In the genomic region with DNA sequence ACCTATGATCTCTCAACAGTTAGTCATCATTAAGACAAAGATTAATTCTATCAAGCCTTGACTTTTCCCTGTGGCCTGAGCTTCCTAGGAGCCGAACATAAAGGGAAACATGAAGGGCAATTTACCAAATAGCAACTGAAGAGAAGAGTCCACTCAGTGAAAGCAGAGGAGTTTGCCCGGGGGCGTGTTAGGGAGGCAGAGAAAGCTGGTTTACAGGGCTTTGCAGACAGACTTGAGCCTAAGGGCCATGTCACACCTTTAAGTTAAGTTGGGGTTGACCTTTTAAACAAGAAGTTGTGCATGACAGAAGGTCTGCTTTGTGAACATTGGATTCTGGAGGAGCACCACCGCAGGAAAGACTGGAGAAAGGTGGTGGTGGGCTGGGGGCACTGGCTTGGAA, we compare ENCODE assay signal across 22 cellular contexts.
DNase-seq lines count a peak whose midpoint lies in the region; ATAC-seq, FAIRE-seq and TF ChIP-seq lines count a peak whose summit lies in the region.
"Had no signal": no experiment of that assay in that cellular context is flagged by ENCODE, and none has a peak within 500 bp of the region (broad histone marks: within the 10 kb centered on the region; RNA-seq: fewer than 3 reads in every experiment).

No MANE protein-coding gene starts in this region.

- CTCF ChIA-PET in naive thymus-derived CD4-positive, alpha-beta T cell (lab: Charles Lee), result no interaction called here

- H3K79me2 ChIP-seq in Loucy (ENCODE audit: insufficient read depth, low read length) (no peaks in the 10 kb centered on the region), smooth muscle cell (ENCODE audit: low read depth) (no peaks in the 10 kb centered on the region)

- no peak overlapping the region for H3K27ac ChIP-seq in naive thymus-derived CD4-positive, alpha-beta T cell (ENCODE audit: low read depth, low read length)
- H3K27ac ChIP-seq in smooth muscle cell (ENCODE audit: low read depth) (peak overlapping the region; percentile 76), small intestine (ENCODE audit: low read depth in 1 of 2, low read length in 1 of 2) (no peak overlapping the region)
- H3K27ac ChIP-seq: BLaER1, GM23248, HL-60 had no signal

- TF ChIP-seq CTCF in Loucy (conservative IDR thresholded peaks at IDR 0.05; ENCODE audit: low read length) (no peak), smooth muscle cell (IDR thresholded peaks at IDR 0.05; ENCODE audit: borderline replicate concordance, insufficient read depth, poor library complexity, severe bottlenecking) (no peak)

- peaks cover 49% of the 10 kb centered on the region for H3K4me1 ChIP-seq in Loucy (ENCODE audit: insufficient read depth, low read length, poor library complexity, severe bottlenecking)
- H3K4me1 ChIP-seq in naive thymus-derived CD4-positive, alpha-beta T cell (ENCODE audit: control insufficient read depth in 2 of 2, insufficient read depth in 2 of 2, low read length in 2 of 2), result peaks cover 0 to 34% of the 10 kb centered on the region in 2 donors
- H3K4me1 ChIP-seq in smooth muscle cell (ENCODE audit: low read depth), result peaks cover 23% of the 10 kb centered on the region
- H3K4me1 ChIP-seq in small intestine (ENCODE audit: control insufficient read depth in 2 of 2, insufficient read depth in 1 of 2, low read depth in 1 of 2, low read length in 1 of 2), result no peaks in the 10 kb centered on the region
- H3K4me1 ChIP-seq: BLaER1, Caco-2 had no signal

- H3K9ac ChIP-seq in Loucy (ENCODE audit: low read depth, low read length, poor library complexity, severe bottlenecking) (no peak overlapping the region), smooth muscle cell (ENCODE audit: low read depth) (no peak overlapping the region)
- H3K9ac ChIP-seq: BLaER1, GM23248 had no signal

- H3K9me3 ChIP-seq in Loucy (ENCODE audit: insufficient read depth, low read depth, low read length) (no peaks in the 10 kb centered on the region), smooth muscle cell (replicated peaks; ENCODE audit: low read depth) (no peaks in the 10 kb centered on the region), small intestine (ENCODE audit: control insufficient read depth, low read depth) (no peaks in the 10 kb centered on the region)
- no peaks in the 10 kb centered on the region for H3K9me3 ChIP-seq in naive thymus-derived CD4-positive, alpha-beta T cell (ENCODE audit: control insufficient read depth in 2 of 3, low read length in 3 of 3)
- H3K9me3 ChIP-seq: BLaER1, Caco-2, HAP-1 had no signal

- H3K4me3 Mint-ChIP-seq in activated naive CD8-positive, alpha-beta T cell treated with anti-CD3 and anti-CD28 coated beads, Interleukin-2, amount 10 ng/mL, durations not matched to agents 7 days and 5 days, result no peak overlapping the region
- no peak overlapping the region for H3K4me3 Mint-ChIP-seq in activated naive CD8-positive, alpha-beta T cell treated with anti-CD3 and anti-CD28 coated beads, Interleukin-2, amount 50 U/mL, for 24 hours
- H3K4me3 Mint-ChIP-seq in naive thymus-derived CD4-positive, alpha-beta T cell, result peak overlapping the region in 2 of 10 donors; percentile 20 to 30
- H3K4me3 Mint-ChIP-seq: CD14-positive monocyte; CD8-positive, alpha-beta memory T cell; IgD-negative memory B cell had no signal

- POLR2A ChIA-PET in activated naive CD8-positive, alpha-beta T cell treated with anti-CD3 and anti-CD28 coated beads, Interleukin-2, amount 10 ng/mL, durations not matched to agents 7 days and 5 days (lab: Charles Lee), result interaction anchor here (1.2 to 1.6 kb wide), 2 partner anchors 20 to 42 kb away, joined by 4 to 5 read pairs; no protein-coding TSS in a partner anchor
- POLR2A ChIA-PET in naive thymus-derived CD4-positive, alpha-beta T cell (lab: Charles Lee), result no interaction called here

- intact Hi-C loops in naive thymus-derived CD4-positive, alpha-beta T cell (cut with micrococcal nuclease), result no loop called here

- H3K36me3 ChIP-seq in Loucy (ENCODE audit: insufficient read depth, low read length) (no peaks in the 10 kb centered on the region), smooth muscle cell (ENCODE audit: low read depth) (no peaks in the 10 kb centered on the region), small intestine (ENCODE audit: control insufficient read depth in 2 of 2, insufficient read depth in 2 of 2, low read length in 2 of 2) (no peaks in the 10 kb centered on the region)
- peaks cover 0 to 39% (median 6%) of the 10 kb centered on the region in 3 experiments for H3K36me3 ChIP-seq in naive thymus-derived CD4-positive, alpha-beta T cell (ENCODE audit: control insufficient read depth in 2 of 3, insufficient read depth in 3 of 3, low read length in 3 of 3)
- H3K36me3 ChIP-seq: BLaER1, HAP-1 had no signal

- WGBS in smooth muscle cell (ENCODE audit: low lambda C conversion rate), result 72% methylated on average over 4 of the region's 4 CpGs
- 86 to 93% (median 89%) methylated on average over 4 of the region's 4 CpGs for WGBS in small intestine, 3 donors

- H3K4me3 ChIP-seq in Loucy (ENCODE audit: low read length, poor library complexity, severe bottlenecking) (no peak overlapping the region), smooth muscle cell (no peak overlapping the region), small intestine (ENCODE audit: low read depth in 1 of 2, low read length in 2 of 2) (no peak overlapping the region)
- H3K4me3 ChIP-seq in naive thymus-derived CD4-positive, alpha-beta T cell (ENCODE audit: low read length), result no peak overlapping the region
- H3K4me3 ChIP-seq: BLaER1, GM23248, HAP-1 had no signal

- H3K27ac Mint-ChIP-seq in activated naive CD8-positive, alpha-beta T cell treated with anti-CD3 and anti-CD28 coated beads, Interleukin-2, amount 10 ng/mL, durations not matched to agents 7 days and 5 days, result peak overlapping the region; percentile 30
- H3K27ac Mint-ChIP-seq in activated naive CD8-positive, alpha-beta T cell treated with anti-CD3 and anti-CD28 coated beads, Interleukin-2, amount 50 U/mL, for 24 hours, result no peak overlapping the region
- peak overlapping the region in 6 of 9 donors; percentile 32 to 80 (median 60) for H3K27ac Mint-ChIP-seq in naive thymus-derived CD4-positive, alpha-beta T cell
- H3K27ac Mint-ChIP-seq: CD14-positive monocyte, IgD-negative memory B cell had no signal

- H3K36me3 Mint-ChIP-seq in activated naive CD8-positive, alpha-beta T cell treated with anti-CD3 and anti-CD28 coated beads, Interleukin-2, amount 10 ng/mL, durations not matched to agents 7 days and 5 days, result peaks cover 29% of the 10 kb centered on the region
- H3K36me3 Mint-ChIP-seq in activated naive CD8-positive, alpha-beta T cell treated with anti-CD3 and anti-CD28 coated beads, Interleukin-2, amount 50 U/mL, for 24 hours (ENCODE audit: low read depth), result peaks cover 6% of the 10 kb centered on the region
- H3K36me3 Mint-ChIP-seq in naive thymus-derived CD4-positive, alpha-beta T cell, result peaks cover 34 to 69% (median 60%) of the 10 kb centered on the region in 5 donors
- H3K36me3 Mint-ChIP-seq: CD14-positive monocyte; CD8-positive, alpha-beta memory T cell; IgD-negative memory B cell had no signal

- no peak for DNase-seq in activated naive CD8-positive, alpha-beta T cell treated with anti-CD3 and anti-CD28 coated beads, Interleukin-2, amount 10 ng/mL, durations not matched to agents 7 days and 5 days
- DNase-seq in activated naive CD8-positive, alpha-beta T cell treated with anti-CD3 and anti-CD28 coated beads, Interleukin-2, amount 50 U/mL, for 24 hours, result no peak
- no peak for DNase-seq in naive thymus-derived CD4-positive, alpha-beta T cell
- DNase-seq in smooth muscle cell (lab: John Stamatoyannopoulos, UW; ENCODE audit: unreplicated experiment) (no peak), MV-4-11 (lab: John Stamatoyannopoulos, UW) (no peak), small intestine (no peak)
- DNase-seq in activated effector memory CD4-positive, alpha-beta T cell treated with Interleukin-2 at 50 U/mL for 16 hours, result no peak
- DNase-seq: 8988T; Caco-2; CD8-positive, alpha-beta memory T cell; DMS79; GF-D8; GM23248; KBM-7 had no signal

- H3F3A ChIP-seq in Loucy (ENCODE audit: low read depth) (0 out of 2 replicates have a peak, but pooled peaks cover 3% of the 10 kb centered on the region), smooth muscle cell (ENCODE audit: low read depth) (peaks cover 14% of the 10 kb centered on the region)

- peaks cover 3% of the 10 kb centered on the region for H3K27me3 Mint-ChIP-seq in activated naive CD8-positive, alpha-beta T cell treated with anti-CD3 and anti-CD28 coated beads, Interleukin-2, amount 10 ng/mL, durations not matched to agents 7 days and 5 days
- no peaks in the 10 kb centered on the region for H3K27me3 Mint-ChIP-seq in activated naive CD8-positive, alpha-beta T cell treated with anti-CD3 and anti-CD28 coated beads, Interleukin-2, amount 50 U/mL, for 24 hours
- H3K27me3 Mint-ChIP-seq in naive thymus-derived CD4-positive, alpha-beta T cell, result no peaks in the 10 kb centered on the region

- H3K9me2 ChIP-seq in Loucy (replicated peaks; ENCODE audit: low read depth, low read length), result no peaks in the 10 kb centered on the region

- H3K9me3 Mint-ChIP-seq in activated naive CD8-positive, alpha-beta T cell treated with anti-CD3 and anti-CD28 coated beads, Interleukin-2, amount 10 ng/mL, durations not matched to agents 7 days and 5 days, result peaks cover 14% of the 10 kb centered on the region
- peaks cover 6% of the 10 kb centered on the region for H3K9me3 Mint-ChIP-seq in activated naive CD8-positive, alpha-beta T cell treated with anti-CD3 and anti-CD28 coated beads, Interleukin-2, amount 50 U/mL, for 24 hours
- peaks cover 0 to 13% (median 3%) of the 10 kb centered on the region in 11 donors for H3K9me3 Mint-ChIP-seq in naive thymus-derived CD4-positive, alpha-beta T cell
- H3K9me3 Mint-ChIP-seq: IgD-negative memory B cell had no signal

- H3K4me2 ChIP-seq in Loucy (ENCODE audit: low read depth, low read length, poor library complexity, severe bottlenecking) (no peak overlapping the region), smooth muscle cell (peak overlapping the region; percentile 19)
- H3K4me2 ChIP-seq: BLaER1 had no signal

- H2AFZ ChIP-seq in Loucy (ENCODE audit: low read length) (peak overlapping the region; percentile 22; the same call in 1 of the 2 replicates), smooth muscle cell (ENCODE audit: low read depth) (no peak overlapping the region)
- H2AFZ ChIP-seq: GM23248 had no signal

- H3K4me1 Mint-ChIP-seq in activated naive CD8-positive, alpha-beta T cell treated with anti-CD3 and anti-CD28 coated beads, Interleukin-2, amount 10 ng/mL, durations not matched to agents 7 days and 5 days, result peaks cover 26% of the 10 kb centered on the region
- H3K4me1 Mint-ChIP-seq in activated naive CD8-positive, alpha-beta T cell treated with anti-CD3 and anti-CD28 coated beads, Interleukin-2, amount 50 U/mL, for 24 hours, result peaks cover 25% of the 10 kb centered on the region
- H3K4me1 Mint-ChIP-seq in naive thymus-derived CD4-positive, alpha-beta T cell, result peaks cover 27 to 69% (median 56%) of the 10 kb centered on the region in 7 donors
- H3K4me1 Mint-ChIP-seq: IgD-negative memory B cell had no signal

- H4K20me1 ChIP-seq in Loucy (ENCODE audit: insufficient read depth, low read length, poor library complexity, severe bottlenecking) (no peaks in the 10 kb centered on the region), smooth muscle cell (ENCODE audit: low read depth) (no peaks in the 10 kb centered on the region)
- H4K20me1 ChIP-seq: BLaER1 had no signal

- ATAC-seq in activated naive CD8-positive, alpha-beta T cell treated with anti-CD3 and anti-CD28 coated beads, Interleukin-2, amount 10 ng/mL, durations not matched to agents 7 days and 5 days (ENCODE audit: low read depth), result no peak
- ATAC-seq in activated naive CD8-positive, alpha-beta T cell treated with anti-CD3 and anti-CD28 coated beads, Interleukin-2, amount 50 U/mL, for 24 hours, result no peak
- no peak for ATAC-seq in naive thymus-derived CD4-positive, alpha-beta T cell

- H3K27me3 ChIP-seq in Loucy (ENCODE audit: insufficient read depth, low read length, poor library complexity, severe bottlenecking) (no peaks in the 10 kb centered on the region), smooth muscle cell (ENCODE audit: low read depth) (no peaks in the 10 kb centered on the region), small intestine (ENCODE audit: control insufficient read depth in 2 of 2, insufficient read depth in 2 of 2, low read length in 2 of 2) (no peaks in the 10 kb centered on the region)
- no peaks in the 10 kb centered on the region for H3K27me3 ChIP-seq in naive thymus-derived CD4-positive, alpha-beta T cell (ENCODE audit: control insufficient read depth in 2 of 2, insufficient read depth in 2 of 2, low read length in 2 of 2)
- H3K27me3 ChIP-seq: BLaER1 had no signal

- FAIRE-seq in small intestine (lab: Jason Lieb, UNC), result no peak
- FAIRE-seq: D721Med, HTR-8/SVneo had no signal
